28 cellular contexts compared by ENCODE assay signal in the genomic region with DNA sequence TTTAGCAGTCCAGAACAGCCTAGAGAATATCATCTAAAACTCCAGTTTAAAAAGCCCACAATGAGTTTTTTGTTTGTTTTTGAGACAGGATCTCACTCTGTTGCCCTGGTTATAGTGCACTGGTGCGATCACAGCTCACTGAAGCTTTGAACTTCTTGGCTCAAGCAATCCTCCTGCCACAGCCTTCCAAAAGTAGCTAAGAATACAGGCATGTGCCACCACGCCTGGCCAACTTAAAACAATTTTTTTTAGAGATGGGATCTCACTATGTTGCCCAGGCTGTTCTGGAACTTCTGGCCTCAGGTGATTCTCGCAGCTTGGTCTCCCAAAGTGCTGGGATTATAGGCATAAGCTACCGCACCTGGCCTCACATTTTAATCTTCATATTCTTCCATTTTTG.
"Had no signal": no experiment of that assay in that cellular context is flagged by ENCODE, and none has a peak within 500 bp of the region (broad histone marks: within the 10 kb centered on the region; RNA-seq: fewer than 3 reads in every experiment).

No MANE protein-coding gene starts in this region.

- DNase-seq: activated CD4-positive, alpha-beta T cell treated with anti-CD3 and anti-CD28 coated beads for 1 hour; activated CD4-positive, alpha-beta T cell treated with anti-CD3 and anti-CD28 coated beads for 4 hours; activated CD4-positive, alpha-beta T cell treated with anti-CD3 and anti-CD28 coated beads, Interleukin-2, amount 10 ng/mL, durations not matched to agents 7 days and 5 days; activated CD4-positive, alpha-beta T cell treated with anti-CD3 and anti-CD28 coated beads, Interleukin-2, amount 50 U/mL, for 4 hours; activated CD8-positive, alpha-beta memory T cell treated with anti-CD3 and anti-CD28 coated beads, Interleukin-2, amount 10 ng/mL, durations not matched to agents 7 days and 5 days; activated CD8-positive, alpha-beta memory T cell treated with anti-CD3 and anti-CD28 coated beads, Interleukin-2, amount 50 U/mL, for 4 hours; activated CD8-positive, alpha-beta T cell treated with anti-CD3 and anti-CD28 coated beads, Interleukin-2, amount 10 ng/mL, durations not matched to agents 7 days and 5 days; activated gamma-delta T cell; activated naive CD4-positive, alpha-beta T cell; activated naive CD4-positive, alpha-beta T cell treated with anti-CD3 and anti-CD28 coated beads, Interleukin-2, amount 10 ng/mL, durations not matched to agents 7 days and 5 days; activated naive CD8-positive, alpha-beta T cell treated with anti-CD3 and anti-CD28 coated beads, Interleukin-2, amount 10 ng/mL, durations not matched to agents 7 days and 5 days; activated T-cell treated with anti-CD3 and anti-CD28 coated beads, Interleukin-2, amount 50 U/mL, for 1 hour; activated T-cell treated with anti-CD3 and anti-CD28 coated beads, Interleukin-2, amount 50 U/mL, for 72 hours; cortex of kidney; dermis blood vessel endothelial cell; effector CD4-positive, alpha-beta T cell; effector memory CD8-positive, alpha-beta T cell; esophagus squamous epithelium; foreskin melanocyte; heart right ventricle; T-helper 2 cell had no signal

- H3K27me3 Mint-ChIP-seq: activated CD4-positive, alpha-beta T cell treated with anti-CD3 and anti-CD28 coated beads, Interleukin-2, amount 10 ng/mL, durations not matched to agents 7 days and 5 days; activated CD8-positive, alpha-beta memory T cell treated with anti-CD3 and anti-CD28 coated beads, Interleukin-2, amount 10 ng/mL, durations not matched to agents 7 days and 5 days; activated naive CD4-positive, alpha-beta T cell treated with anti-CD3 and anti-CD28 coated beads, Interleukin-2, amount 10 ng/mL, durations not matched to agents 7 days and 5 days; activated naive CD8-positive, alpha-beta T cell treated with anti-CD3 and anti-CD28 coated beads, Interleukin-2, amount 10 ng/mL, durations not matched to agents 7 days and 5 days; brain; central memory CD8-positive, alpha-beta T cell; effector memory CD8-positive, alpha-beta T cell had no signal

- H3K27ac ChIP-seq: ascending aorta, breast epithelium, epithelial cell of prostate, esophagus squamous epithelium, gastroesophageal sphincter, heart right ventricle had no signal

- ATAC-seq: activated CD8-positive, alpha-beta memory T cell treated with anti-CD3 and anti-CD28 coated beads, Interleukin-2, amount 10 ng/mL, durations not matched to agents 7 days and 5 days; activated CD8-positive, alpha-beta T cell treated with anti-CD3 and anti-CD28 coated beads, Interleukin-2, amount 10 ng/mL, durations not matched to agents 7 days and 5 days; activated naive CD4-positive, alpha-beta T cell treated with anti-CD3 and anti-CD28 coated beads, Interleukin-2, amount 50 U/mL, for 72 hours; activated T-cell treated with anti-CD3 and anti-CD28 coated beads, Interleukin-2, amount 50 U/mL, for 72 hours; effector memory CD8-positive, alpha-beta T cell; gastroesophageal sphincter; heart right ventricle had no signal

- H3K9me3 ChIP-seq: ascending aorta, breast epithelium, esophagus squamous epithelium, gastroesophageal sphincter, heart right ventricle had no signal

- H3K27ac Mint-ChIP-seq: activated CD4-positive, alpha-beta T cell treated with anti-CD3 and anti-CD28 coated beads, Interleukin-2, amount 10 ng/mL, durations not matched to agents 7 days and 5 days; activated CD8-positive, alpha-beta memory T cell treated with anti-CD3 and anti-CD28 coated beads, Interleukin-2, amount 10 ng/mL, durations not matched to agents 7 days and 5 days; activated CD8-positive, alpha-beta T cell treated with anti-CD3 and anti-CD28 coated beads, Interleukin-2, amount 10 ng/mL, durations not matched to agents 7 days and 5 days; activated naive CD4-positive, alpha-beta T cell treated with anti-CD3 and anti-CD28 coated beads, Interleukin-2, amount 10 ng/mL, durations not matched to agents 7 days and 5 days; activated naive CD4-positive, alpha-beta T cell treated with anti-CD3 and anti-CD28 coated beads, Interleukin-2, amount 50 U/mL, for 72 hours; activated naive CD8-positive, alpha-beta T cell treated with anti-CD3 and anti-CD28 coated beads, Interleukin-2, amount 10 ng/mL, durations not matched to agents 7 days and 5 days; activated T-cell treated with anti-CD3 and anti-CD28 coated beads, Interleukin-2, amount 50 U/mL, for 72 hours; brain; effector memory CD8-positive, alpha-beta T cell had no signal

- H3K4me1 Mint-ChIP-seq: activated CD4-positive, alpha-beta T cell treated with anti-CD3 and anti-CD28 coated beads, Interleukin-2, amount 10 ng/mL, durations not matched to agents 7 days and 5 days; activated CD8-positive, alpha-beta memory T cell treated with anti-CD3 and anti-CD28 coated beads, Interleukin-2, amount 10 ng/mL, durations not matched to agents 7 days and 5 days; activated naive CD4-positive, alpha-beta T cell treated with anti-CD3 and anti-CD28 coated beads, Interleukin-2, amount 10 ng/mL, durations not matched to agents 7 days and 5 days; activated naive CD8-positive, alpha-beta T cell treated with anti-CD3 and anti-CD28 coated beads, Interleukin-2, amount 10 ng/mL, durations not matched to agents 7 days and 5 days; central memory CD8-positive, alpha-beta T cell had no signal

- H3K9me3 Mint-ChIP-seq: activated CD4-positive, alpha-beta T cell treated with anti-CD3 and anti-CD28 coated beads, Interleukin-2, amount 10 ng/mL, durations not matched to agents 7 days and 5 days; activated naive CD4-positive, alpha-beta T cell treated with anti-CD3 and anti-CD28 coated beads, Interleukin-2, amount 10 ng/mL, durations not matched to agents 7 days and 5 days; activated naive CD4-positive, alpha-beta T cell treated with anti-CD3 and anti-CD28 coated beads, Interleukin-2, amount 50 U/mL, for 72 hours; activated naive CD8-positive, alpha-beta T cell treated with anti-CD3 and anti-CD28 coated beads, Interleukin-2, amount 10 ng/mL, durations not matched to agents 7 days and 5 days; activated T-cell treated with anti-CD3 and anti-CD28 coated beads, Interleukin-2, amount 50 U/mL, for 72 hours; brain; central memory CD8-positive, alpha-beta T cell; effector memory CD8-positive, alpha-beta T cell had no signal

- H3K4me3 Mint-ChIP-seq: activated CD4-positive, alpha-beta T cell treated with anti-CD3 and anti-CD28 coated beads, Interleukin-2, amount 10 ng/mL, durations not matched to agents 7 days and 5 days; activated CD8-positive, alpha-beta memory T cell treated with anti-CD3 and anti-CD28 coated beads, Interleukin-2, amount 10 ng/mL, durations not matched to agents 7 days and 5 days; activated CD8-positive, alpha-beta T cell treated with anti-CD3 and anti-CD28 coated beads, Interleukin-2, amount 10 ng/mL, durations not matched to agents 7 days and 5 days; activated naive CD4-positive, alpha-beta T cell treated with anti-CD3 and anti-CD28 coated beads, Interleukin-2, amount 10 ng/mL, durations not matched to agents 7 days and 5 days; activated naive CD8-positive, alpha-beta T cell treated with anti-CD3 and anti-CD28 coated beads, Interleukin-2, amount 10 ng/mL, durations not matched to agents 7 days and 5 days; activated T-cell treated with anti-CD3 and anti-CD28 coated beads, Interleukin-2, amount 50 U/mL, for 72 hours; brain; central memory CD8-positive, alpha-beta T cell; effector memory CD8-positive, alpha-beta T cell had no signal

- H3K36me3 ChIP-seq: ascending aorta, breast epithelium, esophagus squamous epithelium, gastroesophageal sphincter had no signal

- H3K4me3 ChIP-seq: ascending aorta, breast epithelium, esophagus squamous epithelium, gastroesophageal sphincter, heart right ventricle had no signal

- H3K36me3 Mint-ChIP-seq: activated CD8-positive, alpha-beta memory T cell treated with anti-CD3 and anti-CD28 coated beads, Interleukin-2, amount 10 ng/mL, durations not matched to agents 7 days and 5 days; activated naive CD4-positive, alpha-beta T cell treated with anti-CD3 and anti-CD28 coated beads, Interleukin-2, amount 10 ng/mL, durations not matched to agents 7 days and 5 days; activated naive CD4-positive, alpha-beta T cell treated with anti-CD3 and anti-CD28 coated beads, Interleukin-2, amount 50 U/mL, for 72 hours; activated naive CD8-positive, alpha-beta T cell treated with anti-CD3 and anti-CD28 coated beads, Interleukin-2, amount 10 ng/mL, durations not matched to agents 7 days and 5 days; brain had no signal

- H3K4me1 ChIP-seq: ascending aorta, breast epithelium, esophagus squamous epithelium, gastroesophageal sphincter had no signal
